8 cellular contexts compared by ENCODE assay signal in the genomic region with DNA sequence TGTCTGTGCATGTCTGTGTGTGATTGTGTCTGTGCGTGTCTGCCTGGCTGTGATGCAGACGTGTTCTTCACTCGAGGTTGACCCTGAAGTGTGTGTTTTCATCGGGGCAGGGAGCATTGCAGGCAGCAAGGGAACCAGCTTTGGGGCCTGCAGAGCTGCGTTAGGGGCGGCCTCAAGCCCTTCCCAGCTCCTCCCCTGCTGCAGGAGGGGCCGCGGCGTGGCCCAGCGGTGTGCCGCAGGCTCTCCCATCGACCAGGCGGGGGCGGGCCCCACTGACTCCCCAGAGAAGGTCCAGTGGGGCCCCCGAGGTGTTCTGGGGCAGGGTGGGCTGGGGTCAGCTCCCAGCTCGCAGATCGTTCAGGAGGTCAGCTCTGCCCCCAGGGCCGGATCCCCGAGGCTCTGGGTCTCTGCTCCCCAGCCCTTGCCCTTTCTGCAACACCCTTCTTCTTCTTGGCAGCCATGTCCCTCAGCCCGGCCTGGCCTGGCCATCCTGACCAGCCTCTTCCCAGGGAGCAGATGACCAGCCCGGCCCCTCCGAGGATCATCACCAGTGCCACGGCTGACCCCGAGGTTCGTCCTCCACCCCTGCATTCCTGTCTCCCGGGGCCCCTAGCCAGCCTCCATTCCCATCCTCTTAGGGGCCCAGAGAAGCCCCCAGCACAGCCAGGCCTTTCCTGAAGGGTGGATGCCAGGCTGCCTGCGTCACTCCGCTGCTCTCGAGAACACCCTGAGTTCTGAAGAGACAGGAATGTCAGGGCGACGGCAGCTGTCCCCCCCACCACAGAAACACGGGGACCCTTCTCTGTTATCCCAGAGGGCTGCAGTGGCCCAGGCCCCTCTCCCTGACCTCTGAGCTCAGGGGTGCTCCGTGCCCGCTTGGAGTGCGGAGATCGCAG. TPM values are rescaled to one million over a fixed set of nuclear protein-coding genes. Genes with fewer than 3 reads are reported as not detected.
DNase-seq lines count a peak whose midpoint lies in the region; ATAC-seq and TF ChIP-seq lines count a peak whose summit lies in the region.

No MANE protein-coding gene starts in this region.

- peak; percentile 15 for TF ChIP-seq CTCF in brain microvascular endothelial cell (IDR thresholded peaks at IDR 0.05; ENCODE audit: low read depth, low read length, missing control alignments)
- TF ChIP-seq CTCF in prostate gland (IDR thresholded peaks at IDR 0.05): peak in 1 of 4 experiments; percentile 11

- intact Hi-C loops in prostate gland (cut with DNase I): no loop called here

- ATAC-seq in HG03354 (IDR thresholded peaks at IDR 0.05; ENCODE audit: poor library complexity, severe bottlenecking, unreplicated experiment) (no peak), GM21526 (IDR thresholded peaks at IDR 0.05; ENCODE audit: low FRiP score, unreplicated experiment) (no peak)

- no peak for TF ChIP-seq POLR2A in prostate gland (IDR thresholded peaks at IDR 0.05)

- H3K36me3 ChIP-seq in brain microvascular endothelial cell (replicated peaks) (no peaks in the 10 kb centered on the region), mucosa of stomach (ENCODE audit: control insufficient read depth, insufficient read depth, low read length) (no peaks in the 10 kb centered on the region), prostate gland (no peaks in the 10 kb centered on the region)

- in situ Hi-C loops in brain microvascular endothelial cell (cut with HindIII; ENCODE audit: low pct_ligation_motif_present, low sequenced_read_pairs): no loop called here

- 41% methylated on average over 36 of the region's 36 CpGs for WGBS in prostate gland

- peaks cover 6% of the 10 kb centered on the region for H3K4me1 ChIP-seq in mucosa of stomach (ENCODE audit: control insufficient read depth, insufficient read depth, low read length)
- H3K4me1 ChIP-seq in prostate gland (replicated peaks): no peaks in the 10 kb centered on the region

- POLR2A ChIA-PET in HEK293T (lab: Yijun Ruan, JAX): interaction anchor here (0.8 to 1.0 kb wide), 3 partner anchors 8 to 67 kb away, joined by 3 read pairs; a partner anchor contains a TSS

- DNase-seq in AG20443 (ENCODE audit: low spot score): peak; percentile 81
- DNase-seq in HEK293T (ENCODE audit: extremely low spot score): peak; percentile 66
- peak; percentile 51 for DNase-seq in brain microvascular endothelial cell
- no peak for DNase-seq in prostate gland (ENCODE audit: low spot score)
- no peak for DNase-seq in cortex of kidney (lab: John Stamatoyannopoulos, UW)

- CTCF ChIA-PET in HEK293T (lab: Yijun Ruan, JAX): no interaction called here

- peak overlapping the region; percentile 5 for H3K4me3 ChIP-seq in brain microvascular endothelial cell (ENCODE audit: low read depth, low read length)
- no peak overlapping the region for H3K4me3 ChIP-seq in mucosa of stomach (ENCODE audit: low read length)
- H3K4me3 ChIP-seq in prostate gland: no peak overlapping the region

- H3K9ac ChIP-seq in mucosa of stomach (ENCODE audit: low read length): peak overlapping the region; percentile 15

- H3K27ac ChIP-seq in brain microvascular endothelial cell (no peak overlapping the region), prostate gland (no peak overlapping the region)

- H3K27me3 ChIP-seq in brain microvascular endothelial cell (replicated peaks) (no peaks in the 10 kb centered on the region), mucosa of stomach (ENCODE audit: control insufficient read depth, insufficient read depth, low read length) (no peaks in the 10 kb centered on the region), prostate gland (replicated peaks; ENCODE audit: insufficient read depth) (no peaks in the 10 kb centered on the region)

- H3K9me3 ChIP-seq in mucosa of stomach (ENCODE audit: control insufficient read depth, low read length) (no peaks in the 10 kb centered on the region), prostate gland (no peaks in the 10 kb centered on the region)

TF ChIP-seq in HEK293T, 16 proteins besides CTCF, POLR2A, EP300 and RAD21:
- TF ChIP-seq FOXA1 (IDR thresholded peaks at IDR 0.05) (no peak), BHLHE40 (IDR thresholded peaks at IDR 0.05; ENCODE audit: borderline replicate concordance) (no peak), CTBP1 (IDR thresholded peaks at IDR 0.05; ENCODE audit: borderline replicate concordance) (no peak), ARNT (IDR thresholded peaks at IDR 0.05) (no peak), FOXK2 (IDR thresholded peaks at IDR 0.05) (no peak), FOXM1 (IDR thresholded peaks at IDR 0.05; ENCODE audit: borderline replicate concordance) (0 out of 2 replicates have a peak, but pooled peaks have one; percentile 33)

RNA-seq across cellular contexts. Expression of a gene that starts 11.1 kb away (rescaled TPM):
- total RNA-seq in prostate gland: 1 to 10 TPM in 1 of 2 donors, under 1 TPM in 1; 0.23 to 1.9 TPM

RNA-seq across cellular contexts. Expression of a gene that starts 27.3 kb away (rescaled TPM):
- 1 to 10 TPM in 1 of 2 donors, under 1 TPM in 1; 0.68 to 3.9 TPM for total RNA-seq in prostate gland

RNA-seq across cellular contexts. Expression of a gene that starts 31.4 kb away (rescaled TPM):
- total RNA-seq in prostate gland: 1 to 10 TPM in 1 of 2 donors, not detected in 1; 7.7 TPM

Comparison
In these comparisons a context has a peak if more than half of its experiments do, and no peak if none do; other contexts are left out.
1. DNase-seq: peak in AG20443 (single experiment), HEK293T (single experiment) and brain microvascular endothelial cell (single experiment); none in prostate gland (single experiment) and cortex of kidney (single experiment).